ENCODE assay signal across 20 cellular contexts in the genomic region with DNA sequence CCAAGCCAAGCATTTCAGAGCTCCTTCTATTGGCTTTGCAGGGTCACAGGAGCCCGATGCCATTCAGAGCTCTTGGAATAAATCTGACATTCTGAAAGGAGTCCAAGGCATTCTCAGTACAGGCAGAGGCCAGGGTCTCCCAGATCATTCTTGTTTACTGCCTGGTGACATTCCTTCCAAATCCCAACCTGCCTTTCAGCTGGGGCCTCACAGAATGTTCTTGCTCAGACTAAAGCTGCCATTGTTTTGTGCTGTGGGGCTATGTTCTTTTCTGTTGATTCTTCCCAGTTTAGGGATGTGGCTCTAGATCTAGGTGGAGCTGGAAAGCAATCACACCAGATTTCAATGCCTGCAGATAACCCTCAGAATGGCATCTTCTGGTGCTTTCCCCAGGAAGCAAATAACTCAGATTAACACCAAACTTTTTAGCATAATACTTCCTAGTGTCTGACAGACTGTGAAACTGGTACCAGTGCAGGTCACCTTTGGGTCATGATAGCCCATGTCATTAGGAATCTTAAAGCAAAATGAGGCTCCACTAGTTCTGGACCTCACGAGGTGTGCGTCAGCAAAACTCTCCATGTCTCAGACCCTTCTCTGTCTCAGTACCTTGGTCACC.
DNase-seq lines count a peak whose midpoint lies in the region; FAIRE-seq and TF ChIP-seq lines count a peak whose summit lies in the region.
"Had no signal": no experiment of that assay in that cellular context is flagged by ENCODE, and none has a peak within 500 bp of the region (broad histone marks: within the 10 kb centered on the region; RNA-seq: fewer than 3 reads in every experiment).

No MANE protein-coding gene starts in this region.

- CTCF ChIA-PET in endothelial cell of umbilical vein (lab: Charles Lee) = interaction anchor here (0.8 to 1.3 kb wide), 3 partner anchors 15 to 66 kb away, joined by 3 read pairs; no protein-coding TSS in a partner anchor

- H3K9me3 ChIP-seq in endothelial cell of umbilical vein (replicated peaks; ENCODE audit: control insufficient read depth, insufficient read depth, low read length) (no peaks in the 10 kb centered on the region), neuronal stem cell (replicated peaks in 1 of 2; ENCODE audit: control insufficient read depth in 2 of 2, insufficient read depth in 1 of 2, low read depth in 1 of 2, low read length in 2 of 2) (no peaks in the 10 kb centered on the region), esophagus squamous epithelium (no peaks in the 10 kb centered on the region)

- no peak overlapping the region for H2AK5ac ChIP-seq in neuronal stem cell (ENCODE audit: low read depth, low read length)

- no peak overlapping the region for H2BK15ac ChIP-seq in neuronal stem cell (ENCODE audit: low read length)

- TF ChIP-seq POLR2A in endothelial cell of umbilical vein (IDR thresholded peaks at IDR 0.05; ENCODE audit: low read depth, low read length) (no peak), esophagus squamous epithelium (IDR thresholded peaks at IDR 0.05) (no peak)

- dilution Hi-C loops in endothelial cell of umbilical vein (cut with MboI; ENCODE audit: extremely low pct_ligation_motif_present, low sequenced_read_pairs) = no loop called here

- in situ Hi-C loops in brain microvascular endothelial cell (cut with HindIII; ENCODE audit: low pct_ligation_motif_present, low sequenced_read_pairs) = no loop called here

- H2AFZ ChIP-seq in endothelial cell of umbilical vein (ENCODE audit: low read depth, low read length) (no peak overlapping the region), neuronal stem cell (ENCODE audit: low read length) (peak overlapping the region; percentile 53)

- H3K27ac ChIP-seq in C4-2B (peak overlapping the region; percentile 72), endothelial cell of umbilical vein (ENCODE audit: insufficient read depth, low read depth, low read length) (no peak overlapping the region), neuronal stem cell (replicated peaks; ENCODE audit: low read length) (no peak overlapping the region), brain microvascular endothelial cell (no peak overlapping the region), esophagus squamous epithelium (no peak overlapping the region)
- H3K27ac ChIP-seq: 22Rv1, SK-N-MC had no signal

- H2BK120ac ChIP-seq in neuronal stem cell (ENCODE audit: low read depth, low read length) = no peak overlapping the region

- H3K36me3 ChIP-seq in endothelial cell of umbilical vein (ENCODE audit: control insufficient read depth in 2 of 2, extremely low read depth in 1 of 2, insufficient read depth in 2 of 2, low read length in 2 of 2) = no peaks in the 10 kb centered on the region
- no peaks in the 10 kb centered on the region for H3K36me3 ChIP-seq in neuronal stem cell (replicated peaks in 1 of 2; ENCODE audit: control insufficient read depth in 2 of 2, insufficient read depth in 2 of 2, low read length in 2 of 2)
- no peaks in the 10 kb centered on the region for H3K36me3 ChIP-seq in brain microvascular endothelial cell (replicated peaks)
- H3K36me3 ChIP-seq in esophagus squamous epithelium = no peaks in the 10 kb centered on the region

- H3K18ac ChIP-seq in neuronal stem cell (ENCODE audit: low read length) = no peak overlapping the region

- H2BK12ac ChIP-seq in neuronal stem cell (ENCODE audit: low read length) = no peak overlapping the region

- TF ChIP-seq CTCF in C4-2B (conservative IDR thresholded peaks at IDR 0.05) (no peak), LNCaP clone FGC (IDR thresholded peaks at IDR 0.05; ENCODE audit: control insufficient read depth, extremely low read depth, insufficient read depth) (no peak), endothelial cell of umbilical vein (IDR thresholded peaks at IDR 0.05; ENCODE audit: extremely low read depth in 1 of 2, insufficient read depth in 1 of 2, low read depth in 1 of 2, low read length in 2 of 2) (no peak), brain microvascular endothelial cell (IDR thresholded peaks at IDR 0.05; ENCODE audit: low read depth, low read length, missing control alignments) (no peak), esophagus squamous epithelium (IDR thresholded peaks at IDR 0.05) (no peak)

- FAIRE-seq in endothelial cell of umbilical vein (lab: Jason Lieb, UNC) = peak; percentile 55
- FAIRE-seq: G401.6, GM18507, HTR-8/SVneo had no signal

- H3K4me2 ChIP-seq in endothelial cell of umbilical vein (ENCODE audit: insufficient read depth, low read length) (no peak overlapping the region), neuronal stem cell (ENCODE audit: insufficient read depth, low read length, poor library complexity, severe bottlenecking) (no peak overlapping the region)

- POLR2A ChIA-PET in endothelial cell of umbilical vein (lab: Charles Lee) = no interaction called here

- no peak overlapping the region for H3K23ac ChIP-seq in neuronal stem cell (ENCODE audit: low read depth, low read length, poor library complexity)

- H4K91ac ChIP-seq in neuronal stem cell (ENCODE audit: low read depth, low read length, poor library complexity) = no peak overlapping the region

- H3K9me1 ChIP-seq in endothelial cell of umbilical vein (replicated peaks; ENCODE audit: control insufficient read depth, extremely low read depth, insufficient read depth, low read length) = no peaks in the 10 kb centered on the region

- intact Hi-C loops in endothelial cell of umbilical vein (cut with micrococcal nuclease) (no loop called here), esophagus squamous epithelium (cut with DNase I) (no loop called here)

- DNase-seq in LNCaP clone FGC (ENCODE audit: low read depth) = peak; percentile 54
- no peak for DNase-seq in endothelial cell of umbilical vein (ENCODE audit: low read depth, low spot score)
- no peak for DNase-seq in neuronal stem cell (ENCODE audit: low spot score)
- no peak for DNase-seq in brain microvascular endothelial cell
- no peak for DNase-seq in Kasumi-1 (lab: John Stamatoyannopoulos, UW)
- DNase-seq in esophagus squamous epithelium (lab: John Stamatoyannopoulos, UW) = no peak
- DNase-seq in DMS53 treated with DMSO at 0.1 percent for 48 hours (lab: John Stamatoyannopoulos, UW; ENCODE audit: unreplicated experiment) = no peak
- DNase-seq: AML-193, DND-41, NCI-H1092 treated with DMSO at 0.1 percent for 48 hours, NCI-H2081 treated with DMSO at 0.1 percent for 48 hours, NCI-H510A, NCI-H748 treated with DMSO at 0.1 percent for 48 hours, SHP77 had no signal

- no peaks in the 10 kb centered on the region for H3K79me2 ChIP-seq in endothelial cell of umbilical vein (ENCODE audit: control insufficient read depth, insufficient read depth, low read length)

- H3K14ac ChIP-seq in neuronal stem cell (ENCODE audit: low read length) = no peak overlapping the region

- no TSS peak for BruUV-seq in endothelial cell of umbilical vein (replicated peaks; lab: Mats Ljungman, UMichigan)

- H4K8ac ChIP-seq in neuronal stem cell (ENCODE audit: low read depth, low read length) = no peak overlapping the region

- H3K9ac ChIP-seq in endothelial cell of umbilical vein (replicated peaks; ENCODE audit: extremely low read depth, insufficient read depth, low read length) = no peak overlapping the region
- H3K9ac ChIP-seq in neuronal stem cell (ENCODE audit: low read depth, low read length, poor library complexity) = no peak overlapping the region

- H3K27me3 ChIP-seq in endothelial cell of umbilical vein (ENCODE audit: control insufficient read depth in 2 of 2, insufficient read depth in 2 of 2, low read length in 2 of 2) = no peaks in the 10 kb centered on the region
- no peaks in the 10 kb centered on the region for H3K27me3 ChIP-seq in neuronal stem cell (ENCODE audit: control insufficient read depth in 3 of 3, insufficient read depth in 3 of 3, low read depth in 1 of 3, low read length in 3 of 3)
- H3K27me3 ChIP-seq in brain microvascular endothelial cell (replicated peaks) = no peaks in the 10 kb centered on the region
- no peaks in the 10 kb centered on the region for H3K27me3 ChIP-seq in esophagus squamous epithelium

- H3K4me3 ChIP-seq in LNCaP clone FGC (ENCODE audit: low read depth, low read length) (no peak overlapping the region), endothelial cell of umbilical vein (replicated peaks in 1 of 3; ENCODE audit: insufficient read depth in 1 of 3, low read depth in 1 of 3, low read length in 3 of 3) (no peak overlapping the region), neuronal stem cell (ENCODE audit: low read length in 2 of 2) (no peak overlapping the region), brain microvascular endothelial cell (ENCODE audit: low read depth, low read length) (no peak overlapping the region), esophagus squamous epithelium (no peak overlapping the region)
- H3K4me3 ChIP-seq: SK-N-MC had no signal

- no peak overlapping the region for H2BK5ac ChIP-seq in neuronal stem cell (ENCODE audit: low read length)

- H3K4ac ChIP-seq in neuronal stem cell (ENCODE audit: low read length) = no peak overlapping the region

- no peaks in the 10 kb centered on the region for H4K20me1 ChIP-seq in endothelial cell of umbilical vein (replicated peaks; ENCODE audit: control insufficient read depth, extremely low read depth, insufficient read depth, low read length)

- no peaks in the 10 kb centered on the region for H3K4me1 ChIP-seq in endothelial cell of umbilical vein (ENCODE audit: control insufficient read depth, extremely low read depth, insufficient read depth, low read length)
- peaks cover 6% of the 10 kb centered on the region in 2 donors for H3K4me1 ChIP-seq in neuronal stem cell (ENCODE audit: control insufficient read depth in 2 of 2, insufficient read depth in 1 of 2, low read depth in 1 of 2, low read length in 2 of 2)
- H3K4me1 ChIP-seq in esophagus squamous epithelium = no peaks in the 10 kb centered on the region

- WGBS in neuronal stem cell (ENCODE audit: extremely low coverage in 2 of 2, insufficient read length in 2 of 2, insufficient replicate concordance in 1 of 2), 2 donors = no CpG with 5 or more reads among the region's 3 CpGs
- WGBS in esophagus squamous epithelium, 2 donors = 83 to 93% methylated on average over 3 of the region's 3 CpGs

- H3K79me1 ChIP-seq in neuronal stem cell (ENCODE audit: low read depth, low read length) = no peaks in the 10 kb centered on the region

TF ChIP-seq in endothelial cell of umbilical vein, 7 proteins besides CTCF, POLR2A, EP300 and RAD21:
- TF ChIP-seq POLR2AphosphoS5 (IDR thresholded peaks at IDR 0.05; ENCODE audit: insufficient read depth, low read depth, low read length) (no peak), EZH2 (IDR thresholded peaks at IDR 0.05; ENCODE audit: borderline replicate concordance, low read depth, low read length, severe bottlenecking) (no peak), JUN (IDR thresholded peaks at IDR 0.05; ENCODE audit: borderline replicate concordance, insufficient read depth, insufficient read length, low read depth) (no peak), MYC (IDR thresholded peaks at IDR 0.05; ENCODE audit: low read depth, low read length) (no peak)
- TF ChIP-seq, protein P1, sequence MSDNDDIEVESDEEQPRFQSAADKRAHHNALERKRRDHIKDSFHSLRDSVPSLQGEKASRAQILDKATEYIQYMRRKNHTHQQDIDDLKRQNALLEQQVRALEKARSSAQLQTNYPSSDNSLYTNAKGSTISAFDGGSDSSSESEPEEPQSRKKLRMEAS (IDR thresholded peaks at IDR 0.05; ENCODE audit: insufficient read depth, insufficient read length) = no peak
TF ChIP-seq in endothelial cell of umbilical vein: peak in this region for 0.
